ENCODE assay signal across 10 cellular contexts in the genomic region with DNA sequence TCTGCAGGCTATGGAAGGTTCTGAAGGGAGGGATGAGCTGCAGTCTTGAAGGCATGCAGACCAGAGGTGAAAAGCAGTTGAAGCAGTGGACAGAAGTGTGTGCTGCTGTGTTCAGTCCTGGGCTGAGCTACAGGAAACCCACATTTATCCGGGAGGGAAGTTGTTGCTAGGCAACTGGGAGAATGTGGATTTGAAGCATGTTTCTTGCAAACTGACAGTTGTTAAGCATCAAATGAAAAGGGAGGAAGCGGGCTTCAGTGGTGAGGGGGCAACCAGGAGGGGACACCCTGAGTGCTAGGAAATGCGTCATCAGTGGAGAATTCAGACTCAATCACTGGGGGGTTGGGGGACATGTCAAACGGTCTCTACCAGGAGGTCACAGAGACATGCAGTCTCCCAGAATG. TPM values are rescaled to one million over a fixed set of nuclear protein-coding genes. Genes with fewer than 3 reads are reported as not detected.
DNase-seq lines count a peak whose midpoint lies in the region; ATAC-seq, FAIRE-seq and TF ChIP-seq lines count a peak whose summit lies in the region.
"Had no signal": no experiment of that assay in that cellular context is flagged by ENCODE, and none has a peak within 500 bp of the region (broad histone marks: within the 10 kb centered on the region; RNA-seq: fewer than 3 reads in every experiment).

No MANE protein-coding gene starts in this region.

- H3F3A ChIP-seq in MM.1S (ENCODE audit: insufficient read depth, low read length), result no peaks in the 10 kb centered on the region

- intact Hi-C loops in breast epithelium (cut with DNase I; ENCODE audit: low total_unique reads), result no loop called here
- intact Hi-C loops in mammary epithelial cell (cut with micrococcal nuclease), result no loop called here
- intact Hi-C loops in GM12878 (cut with micrococcal nuclease; ENCODE audit: unreplicated experiment), result no loop called here
- intact Hi-C loops in left lung (cut with DNase I), result no loop called here
- intact Hi-C loops in vagina (cut with DNase I), result no loop called here

- H3K36me3 ChIP-seq in breast epithelium, result no peaks in the 10 kb centered on the region
- no peaks in the 10 kb centered on the region for H3K36me3 ChIP-seq in mammary epithelial cell (ENCODE audit: insufficient read depth, low read length)
- H3K36me3 ChIP-seq in GM12878 (ENCODE audit: control insufficient read depth in 2 of 2, insufficient read depth in 2 of 2, low read length in 1 of 2), result no peaks in the 10 kb centered on the region
- no peaks in the 10 kb centered on the region for H3K36me3 ChIP-seq in left lung
- no peaks in the 10 kb centered on the region for H3K36me3 ChIP-seq in vagina
- no peaks in the 10 kb centered on the region for H3K36me3 ChIP-seq in MM.1S (replicated peaks; ENCODE audit: insufficient read depth, low read length)

- H3K27ac ChIP-seq in breast epithelium (peak overlapping the region; percentile 52 to 95), mammary epithelial cell (ENCODE audit: insufficient read depth, low read depth, low read length) (no peak overlapping the region), GM12878 (ENCODE audit: control insufficient read depth, insufficient read depth) (no peak overlapping the region), left lung (peak overlapping the region; percentile 71 to 74), vagina (peak overlapping the region; percentile 84), MM.1S (ENCODE audit: low read length) (no peak overlapping the region)

- CTCF ChIA-PET in mammary epithelial cell (lab: Charles Lee; ENCODE audit: low non-redundant PET), result interaction anchor here (0.6 kb wide), 1 partner anchor 31 kb away, joined by 4 read pairs; no protein-coding TSS in a partner anchor
- CTCF ChIA-PET in GM12878 (lab: Yijun Ruan, JAX), result no interaction called here

- ATAC-seq in GM12878 (peak; percentile 36), left lung (peak; percentile 21), GM18858 (IDR thresholded peaks at IDR 0.05; ENCODE audit: unreplicated experiment) (no peak)

- H4K20me1 ChIP-seq in mammary epithelial cell (ENCODE audit: insufficient read depth, low read length), result no peaks in the 10 kb centered on the region
- H4K20me1 ChIP-seq in GM12878 (ENCODE audit: control insufficient read depth, insufficient read depth), result no peaks in the 10 kb centered on the region
- H4K20me1 ChIP-seq in MM.1S (ENCODE audit: insufficient read depth, low read length), result no peaks in the 10 kb centered on the region

- H3K9ac ChIP-seq in mammary epithelial cell (ENCODE audit: insufficient read depth, low read length) (no peak overlapping the region), GM12878 (ENCODE audit: control insufficient read depth, insufficient read depth, low read length) (no peak overlapping the region), MM.1S (ENCODE audit: low read length) (no peak overlapping the region)

- 92% methylated on average over 4 of the region's 4 CpGs for WGBS in mammary epithelial cell (ENCODE audit: low coverage, missing lambda C conversion rate)
- WGBS in GM12878 (ENCODE audit: insufficient coverage, insufficient replicate concordance, low lambda C conversion rate, missing lambda C conversion rate), result 5% methylated on average over 4 of the region's 4 CpGs

- H3K4me1 ChIP-seq in breast epithelium, result peaks cover 18 to 19% of the 10 kb centered on the region in 2 donors
- H3K4me1 ChIP-seq in mammary epithelial cell (ENCODE audit: insufficient read depth, low read length), result no peaks in the 10 kb centered on the region
- peaks cover 8% of the 10 kb centered on the region for H3K4me1 ChIP-seq in GM12878 (ENCODE audit: control insufficient read depth, insufficient read depth, low read length)
- H3K4me1 ChIP-seq in left lung, result peaks cover 16 to 30% of the 10 kb centered on the region in 2 donors
- peaks cover 56% of the 10 kb centered on the region for H3K4me1 ChIP-seq in vagina
- H3K4me1 ChIP-seq in MM.1S (ENCODE audit: low read length), result no peaks in the 10 kb centered on the region

- no peaks in the 10 kb centered on the region for H3K9me2 ChIP-seq in MM.1S (replicated peaks; ENCODE audit: insufficient read depth, low read length)

- H3K79me2 ChIP-seq in mammary epithelial cell (ENCODE audit: insufficient read depth, low read length) (no peaks in the 10 kb centered on the region), GM12878 (ENCODE audit: control insufficient read depth, insufficient read depth, low read length) (no peaks in the 10 kb centered on the region), MM.1S (ENCODE audit: low read length) (no peaks in the 10 kb centered on the region)

- TF ChIP-seq RAD21 in GM12878 (IDR thresholded peaks at IDR 0.05; ENCODE audit: insufficient read depth, low read depth, low read length), result no peak

- in situ Hi-C loops in mammary epithelial cell (cut with MboI; ENCODE audit: low sequenced_read_pairs in 2 of 2) (no loop called here), GM12878 (cut with MboI) (no loop called here)

- H2AFZ ChIP-seq in mammary epithelial cell (ENCODE audit: low read depth, low read length) (no peak overlapping the region), GM12878 (ENCODE audit: control insufficient read depth, low read depth, low read length) (no peak overlapping the region), MM.1S (ENCODE audit: low read length) (no peak overlapping the region)

- H3K27me3 ChIP-seq in breast epithelium (no peaks in the 10 kb centered on the region), mammary epithelial cell (ENCODE audit: insufficient read depth, low read length) (no peaks in the 10 kb centered on the region), GM12878 (replicated peaks in 1 of 2; ENCODE audit: control insufficient read depth in 2 of 2, insufficient read depth in 2 of 2, low read length in 1 of 2) (no peaks in the 10 kb centered on the region; a peak in 1 of 4 replicates), left lung (peaks cover 0 to 5% of the 10 kb centered on the region in 2 donors), vagina (no peaks in the 10 kb centered on the region), MM.1S (replicated peaks; ENCODE audit: insufficient read depth, low read length) (no peaks in the 10 kb centered on the region)

- BruUV-seq in mammary epithelial cell (replicated peaks; lab: Mats Ljungman, UMichigan), result no TSS peak
- BruUV-seq in GM12878 (replicated peaks; lab: Mats Ljungman, UMichigan), result no TSS peak

- H3K4me2 ChIP-seq in mammary epithelial cell (ENCODE audit: insufficient read depth, low read depth, low read length) (no peak overlapping the region), GM12878 (ENCODE audit: control insufficient read depth, insufficient read depth) (no peak overlapping the region; the same call in 1 of the 2 replicates), MM.1S (ENCODE audit: low read depth, low read length) (no peak overlapping the region)

- no peak for TF ChIP-seq CTCF in breast epithelium (IDR thresholded peaks at IDR 0.05)
- no peak for TF ChIP-seq CTCF in mammary epithelial cell (conservative IDR thresholded peaks at IDR 0.05 in 1 of 2, IDR thresholded peaks at IDR 0.05 in 1 of 2; ENCODE audit: extremely low read depth in 1 of 2, insufficient read depth in 1 of 2, low read depth in 1 of 2, low read length in 2 of 2)
- no peak for TF ChIP-seq CTCF in GM12878 (IDR thresholded peaks at IDR 0.05 in 2 of 3, conservative IDR thresholded peaks at IDR 0.05 in 1 of 3; ENCODE audit: control insufficient read depth in 2 of 3, extremely low read depth in 1 of 3, insufficient read depth in 1 of 3, low read depth in 3 of 3, low read length in 3 of 3)
- no peak for TF ChIP-seq CTCF in left lung (IDR thresholded peaks at IDR 0.05)
- no peak for TF ChIP-seq CTCF in vagina (IDR thresholded peaks at IDR 0.05)
- no peak for TF ChIP-seq CTCF in MM.1S (IDR thresholded peaks at IDR 0.05; ENCODE audit: low read length)

- POLR2A ChIA-PET in GM12878 (lab: Charles Lee), result no interaction called here

- TF ChIP-seq POLR2A in breast epithelium (IDR thresholded peaks at IDR 0.05) (no peak), GM12878 (IDR thresholded peaks at IDR 0.05; ENCODE audit: low read depth, low read length) (no peak), vagina (IDR thresholded peaks at IDR 0.05) (no peak)

- RAD21 ChIA-PET in GM12878 (lab: Charles Lee; ENCODE audit: unreplicated experiment), result no interaction called here

- DNase-seq in breast epithelium (ENCODE audit: low spot score in 2 of 2) (no peak), mammary epithelial cell (no peak), GM12878 (ENCODE audit: low read depth, low spot score) (no peak), left lung (no peak), vagina (ENCODE audit: extremely low spot score in 2 of 2) (no peak), MM.1S (no peak), HK-2 (ENCODE audit: unreplicated experiment) (no peak)
- DNase-seq: Calu3 had no signal

- no peak for TF ChIP-seq EP300 in GM12878 (IDR thresholded peaks at IDR 0.05; ENCODE audit: borderline replicate concordance in 1 of 2, control insufficient read depth in 1 of 2, low read depth in 2 of 2, low read length in 2 of 2)

- no peak overlapping the region for H3K4me3 ChIP-seq in breast epithelium
- H3K4me3 ChIP-seq in mammary epithelial cell (replicated peaks in 1 of 3; ENCODE audit: insufficient read depth in 1 of 3, low read depth in 2 of 3, low read length in 3 of 3), result no peak overlapping the region
- no peak overlapping the region for H3K4me3 ChIP-seq in GM12878
- H3K4me3 ChIP-seq in left lung, result no peak overlapping the region
- H3K4me3 ChIP-seq in vagina, result no peak overlapping the region
- no peak overlapping the region for H3K4me3 ChIP-seq in MM.1S (ENCODE audit: low read length)

- H3K9me3 ChIP-seq in breast epithelium, result no peaks in the 10 kb centered on the region
- no peaks in the 10 kb centered on the region for H3K9me3 ChIP-seq in mammary epithelial cell (replicated peaks; ENCODE audit: insufficient read depth, low read length)
- no peaks in the 10 kb centered on the region for H3K9me3 ChIP-seq in GM12878 (replicated peaks; ENCODE audit: control insufficient read depth, insufficient read depth, low read length)
- H3K9me3 ChIP-seq in left lung, result no peaks in the 10 kb centered on the region
- H3K9me3 ChIP-seq in vagina, result no peaks in the 10 kb centered on the region
- H3K9me3 ChIP-seq in MM.1S (replicated peaks; ENCODE audit: insufficient read depth, low read length), result no peaks in the 10 kb centered on the region

- dilution Hi-C loops in mammary epithelial cell (cut with HindIII; ENCODE audit: low sequenced_read_pairs), result no loop called here

- SMC1A ChIA-PET in GM12878 (lab: Charles Lee; ENCODE audit: uncharacterized antibody, unreplicated experiment), result interaction anchor here (1.6 kb wide), 1 partner anchor 9 kb away, joined by 3 read pairs; no protein-coding TSS in a partner anchor

- FAIRE-seq in GM12878 (lab: Jason Lieb, UNC), result no peak

RNA-seq across cellular contexts. Expression of a gene that starts 28.7 kb away (rescaled TPM):
- total RNA-seq in breast epithelium, result 1 to 10 TPM in 2 of 3 donors, under 1 TPM in 1; 0.16 to 3.5 (median 1.3) TPM
- total RNA-seq in mammary epithelial cell, result 1 to 10 TPM in 1 of 2 donors, under 1 TPM in 1; 0.56 to 1.7 TPM
- 0.29 TPM for polyA plus RNA-seq in mammary epithelial cell
- polyA minus RNA-seq in mammary epithelial cell, result not detected
- total RNA-seq in GM12878 (2013; cell fraction: nucleolus; rRNA removed), result not detected in 2 replicates
- total RNA-seq in GM12878 (2014; rRNA removed), result 0.06 TPM in 1 of 2 replicates, not detected in the other
- total RNA-seq in GM12878 (2014; rRNA removed; fragmentation: Illumina TruSeq; extraction: Trizol), result not detected in 2 replicates
- total RNA-seq in GM12878 (2021), result 0.24 and 0.28 TPM in 2 replicates
- not detected for polyA plus RNA-seq in GM12878 (2011; ENCODE audit: low read depth)
- 0.03 and 0.09 TPM in 2 replicates for polyA plus RNA-seq in GM12878 (2011; rRNA removed)
- 0.05 and 0.09 TPM in 2 replicates for polyA plus RNA-seq in GM12878 (2011; cell fraction: cytosol; rRNA removed)
- 0.10 and 0.37 TPM in 2 replicates for polyA plus RNA-seq in GM12878 (2011; cell fraction: nucleus; rRNA removed)
- polyA plus RNA-seq in GM12878 (2012), result 0.03 and 0.06 TPM in 2 replicates
- 0.03 TPM in 1 of 2 replicates, not detected in the other for polyA plus RNA-seq in GM12878 (2014; fragmentation: Illumina TruSeq; extraction: Trizol)
- polyA plus RNA-seq in GM12878 (2014; fragmentation: Nextera tagmentation; extraction: Ambion mirVana), result not detected
- 0.17 TPM in 1 of 2 replicates, not detected in the other for polyA plus RNA-seq in GM12878 (2014; rRNA removed)
- polyA plus RNA-seq in GM12878 (2016; fragmentation: Nextera tagmentation; extraction: Ambion mirVana), result under 1 TPM; 0.11 to 0.16 TPM
- 0.21 TPM in 1 of 2 replicates, not detected in the other for polyA minus RNA-seq in GM12878 (2011; rRNA and poly(A)+ RNA removed)
- polyA minus RNA-seq in GM12878 (2011; cell fraction: cytosol; rRNA and poly(A)+ RNA removed), result not detected in 2 replicates
- polyA minus RNA-seq in GM12878 (2011; cell fraction: nucleus; rRNA and poly(A)+ RNA removed), result not detected in 2 replicates
- 1 to 10 TPM; 1.7 to 2.7 TPM for total RNA-seq in left lung
- 0.49 TPM for total RNA-seq in vagina
- total RNA-seq: NCI-H460 had no signal

Comparison
In these comparisons a context has a peak if more than half of its experiments do, and no peak if none do; other contexts are left out.
1. H3K27ac ChIP-seq: peak in breast epithelium (2 of 2), left lung (2 of 2) and vagina (single experiment); none in mammary epithelial cell (single experiment), GM12878 (single experiment) and MM.1S (single experiment).